ENCODE assay signal across 24 cellular contexts in genomic region chr13:31540316-31540715, GRCh38.
"Had no signal": no experiment of that assay in that cellular context is flagged by ENCODE, and none has a peak within 500 bp of the region (broad histone marks: within the 10 kb centered on the region; RNA-seq: fewer than 3 reads in every experiment).

No MANE protein-coding gene starts in this region.

- H3K9me3 ChIP-seq: gastrocnemius medialis, right lobe of liver, tibial artery had no signal

- H3K27ac ChIP-seq: cardiac muscle cell, gastrocnemius medialis, right lobe of liver, skin epidermis, tibial artery, VCaP had no signal

- H3K4me1 Mint-ChIP-seq: activated CD4-positive, alpha-beta T cell treated with anti-CD3 and anti-CD28 coated beads, Interleukin-2, amount 10 ng/mL, durations not matched to agents 24 days and 14 days; activated CD8-positive, alpha-beta memory T cell treated with anti-CD3 and anti-CD28 coated beads, Interleukin-2, amount 10 ng/mL, durations not matched to agents 7 days and 5 days; activated naive CD4-positive, alpha-beta T cell treated with anti-CD3 and anti-CD28 coated beads, Interleukin-2, amount 10 ng/mL, durations not matched to agents 7 days and 5 days; stimulated activated effector memory CD8-positive, alpha-beta T cell treated with anti-CD3 and anti-CD28 coated beads, Interleukin-12 subunit alpha, Interleukin-12 subunit beta, amount 100 ng/mL, for 72 hours; stimulated activated naive CD8-positive, alpha-beta T cell treated with anti-CD3 and anti-CD28 coated beads, Interleukin-15, amount 100 ng/mL, for 72 hours had no signal

- H3K36me3 Mint-ChIP-seq: activated CD8-positive, alpha-beta memory T cell treated with anti-CD3 and anti-CD28 coated beads, Interleukin-2, amount 10 ng/mL, durations not matched to agents 7 days and 5 days; activated naive CD4-positive, alpha-beta T cell treated with anti-CD3 and anti-CD28 coated beads, Interleukin-2, amount 10 ng/mL, durations not matched to agents 7 days and 5 days; natural killer cell treated with Interleukin-12 subunit alpha and Interleukin-12 subunit beta and Interleukin-15 and Interleukin-18, amount 100 ng/mL, for 72 hours; stimulated activated effector memory CD8-positive, alpha-beta T cell treated with anti-CD3 and anti-CD28 coated beads, Interleukin-12 subunit alpha, Interleukin-12 subunit beta, amount 100 ng/mL, for 72 hours had no signal

- H3K36me3 ChIP-seq: cardiac muscle cell, gastrocnemius medialis, right lobe of liver, tibial artery had no signal

- H3K4me1 ChIP-seq: gastrocnemius medialis, right lobe of liver, tibial artery had no signal

- FAIRE-seq: islet of Langerhans had no signal

- H3K4me3 Mint-ChIP-seq: activated CD4-positive, alpha-beta T cell treated with anti-CD3 and anti-CD28 coated beads, Interleukin-2, amount 10 ng/mL, durations not matched to agents 24 days and 14 days; activated CD8-positive, alpha-beta memory T cell treated with anti-CD3 and anti-CD28 coated beads, Interleukin-2, amount 10 ng/mL, durations not matched to agents 7 days and 5 days; activated CD8-positive, alpha-beta T cell treated with anti-CD3 and anti-CD28 coated beads for 36 hours; activated naive CD4-positive, alpha-beta T cell treated with anti-CD3 and anti-CD28 coated beads, Interleukin-2, amount 10 ng/mL, durations not matched to agents 7 days and 5 days; natural killer cell treated with Interleukin-12 subunit alpha and Interleukin-12 subunit beta and Interleukin-15 and Interleukin-18, amount 100 ng/mL, for 72 hours; stimulated activated effector memory CD8-positive, alpha-beta T cell treated with anti-CD3 and anti-CD28 coated beads, Interleukin-12 subunit alpha, Interleukin-12 subunit beta, amount 100 ng/mL, for 72 hours; stimulated activated naive CD8-positive, alpha-beta T cell treated with anti-CD3 and anti-CD28 coated beads, Interleukin-15, amount 100 ng/mL, for 72 hours had no signal

- H3K27ac Mint-ChIP-seq: activated CD4-positive, alpha-beta T cell treated with anti-CD3 and anti-CD28 coated beads, Interleukin-2, amount 10 ng/mL, durations not matched to agents 24 days and 14 days; activated CD8-positive, alpha-beta memory T cell treated with anti-CD3 and anti-CD28 coated beads, Interleukin-2, amount 10 ng/mL, durations not matched to agents 7 days and 5 days; activated CD8-positive, alpha-beta T cell treated with anti-CD3 and anti-CD28 coated beads for 36 hours; activated naive CD4-positive, alpha-beta T cell treated with anti-CD3 and anti-CD28 coated beads, Interleukin-2, amount 10 ng/mL, durations not matched to agents 7 days and 5 days; natural killer cell treated with Interleukin-12 subunit alpha and Interleukin-12 subunit beta and Interleukin-15 and Interleukin-18, amount 100 ng/mL, for 72 hours; stimulated activated effector memory CD8-positive, alpha-beta T cell treated with anti-CD3 and anti-CD28 coated beads, Interleukin-12 subunit alpha, Interleukin-12 subunit beta, amount 100 ng/mL, for 72 hours; stimulated activated naive CD8-positive, alpha-beta T cell treated with anti-CD3 and anti-CD28 coated beads, Interleukin-15, amount 100 ng/mL, for 72 hours had no signal

- H3K4me3 ChIP-seq: cardiac muscle cell, gastrocnemius medialis, right lobe of liver, skin epidermis, tibial artery had no signal

- DNase-seq: activated CD4-positive, alpha-beta T cell treated with anti-CD3 and anti-CD28 coated beads, Interleukin-2, amount 10 ng/mL, durations not matched to agents 24 days and 14 days; activated CD8-positive, alpha-beta memory T cell treated with anti-CD3 and anti-CD28 coated beads, Interleukin-2, amount 10 ng/mL, durations not matched to agents 7 days and 5 days; activated CD8-positive, alpha-beta T cell treated with anti-CD3 and anti-CD28 coated beads for 36 hours; activated effector memory CD4-positive, alpha-beta T cell treated with anti-CD3 and anti-CD28 coated beads, Interleukin-2, amount 50 U/mL, for 16 hours; activated naive CD4-positive, alpha-beta T cell treated with anti-CD3 and anti-CD28 coated beads, Interleukin-2, amount 10 ng/mL, durations not matched to agents 7 days and 5 days; activated T-cell treated with anti-CD3 and anti-CD28 coated beads for 4 hours; amygdala; cortex of kidney; gastrocnemius medialis; head of caudate nucleus; left ventricle myocardium superior; mammary epithelial cell; midbrain; right lobe of liver; stimulated activated CD4-positive, alpha-beta T cell treated with anti-CD3 and anti-CD28 coated beads, Interleukin-2, amount 100 ng/mL, for 24 hours; stimulated activated naive CD8-positive, alpha-beta T cell treated with anti-CD3 and anti-CD28 coated beads, Interleukin-15, amount 100 ng/mL, for 72 hours; tibial artery had no signal

- ATAC-seq: activated CD4-positive, CD25-positive, alpha-beta regulatory T cell treated with anti-CD3 and anti-CD28 coated beads, Interleukin-2, amount 50 U/mL, for 24 hours; activated CD8-positive, alpha-beta memory T cell treated with anti-CD3 and anti-CD28 coated beads, Interleukin-2, amount 10 ng/mL, durations not matched to agents 7 days and 5 days; activated CD8-positive, alpha-beta T cell treated with anti-CD3 and anti-CD28 coated beads for 36 hours; gastrocnemius medialis; left ventricle myocardium superior; natural killer cell treated with Interleukin-12 subunit alpha and Interleukin-12 subunit beta and Interleukin-15 and Interleukin-18, amount 100 ng/mL, for 72 hours; right lobe of liver; stimulated activated effector memory CD8-positive, alpha-beta T cell treated with anti-CD3 and anti-CD28 coated beads, Interleukin-12 subunit alpha, Interleukin-12 subunit beta, amount 100 ng/mL, for 72 hours; stimulated activated naive CD8-positive, alpha-beta T cell treated with anti-CD3 and anti-CD28 coated beads, Interleukin-15, amount 100 ng/mL, for 72 hours had no signal

- H3K27me3 ChIP-seq: cardiac muscle cell, gastrocnemius medialis, right lobe of liver, tibial artery had no signal

- H3K9me3 Mint-ChIP-seq: activated CD8-positive, alpha-beta T cell treated with anti-CD3 and anti-CD28 coated beads for 36 hours; activated naive CD4-positive, alpha-beta T cell treated with anti-CD3 and anti-CD28 coated beads, Interleukin-2, amount 10 ng/mL, durations not matched to agents 7 days and 5 days; natural killer cell treated with Interleukin-12 subunit alpha and Interleukin-12 subunit beta and Interleukin-15 and Interleukin-18, amount 100 ng/mL, for 72 hours; stimulated activated effector memory CD8-positive, alpha-beta T cell treated with anti-CD3 and anti-CD28 coated beads, Interleukin-12 subunit alpha, Interleukin-12 subunit beta, amount 100 ng/mL, for 72 hours; stimulated activated naive CD8-positive, alpha-beta T cell treated with anti-CD3 and anti-CD28 coated beads, Interleukin-15, amount 100 ng/mL, for 72 hours had no signal

- H3K27me3 Mint-ChIP-seq: activated CD4-positive, alpha-beta T cell treated with anti-CD3 and anti-CD28 coated beads, Interleukin-2, amount 10 ng/mL, durations not matched to agents 24 days and 14 days; activated CD8-positive, alpha-beta memory T cell treated with anti-CD3 and anti-CD28 coated beads, Interleukin-2, amount 10 ng/mL, durations not matched to agents 7 days and 5 days; activated naive CD4-positive, alpha-beta T cell treated with anti-CD3 and anti-CD28 coated beads, Interleukin-2, amount 10 ng/mL, durations not matched to agents 7 days and 5 days had no signal
